Comparison of ENCODE assay signal across 11 cellular contexts in the genomic region with DNA sequence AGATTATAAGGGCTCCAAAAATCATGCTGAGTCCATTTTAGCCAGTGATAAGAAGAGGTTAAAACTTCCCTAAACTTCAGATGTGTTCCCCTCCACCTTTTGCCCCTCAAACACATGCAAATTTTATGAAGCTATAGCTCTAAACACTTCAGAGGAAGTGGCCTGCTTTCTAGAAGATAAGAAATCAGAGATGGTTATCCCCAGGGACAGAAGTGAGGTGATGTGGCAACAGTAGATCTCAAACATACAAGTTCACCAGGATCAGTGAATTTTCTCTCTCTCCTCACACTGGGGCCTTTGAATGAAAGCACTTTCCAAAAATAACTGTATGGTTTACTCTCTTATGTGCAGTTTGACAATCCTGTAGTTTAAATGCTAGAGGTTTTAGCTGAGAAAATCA.
DNase-seq lines count a peak whose midpoint lies in the region; ATAC-seq, FAIRE-seq and TF ChIP-seq lines count a peak whose summit lies in the region.
"Had no signal": no experiment of that assay in that cellular context is flagged by ENCODE, and none has a peak within 500 bp of the region (broad histone marks: within the 10 kb centered on the region; RNA-seq: fewer than 3 reads in every experiment).

No MANE protein-coding gene starts in this region.

- H3K9me3 ChIP-seq in OCI-LY3 (ENCODE audit: insufficient read depth, low read length) (peaks cover 4% of the 10 kb centered on the region; the same call in 1 of the 2 replicates), esophagus squamous epithelium (no peaks in the 10 kb centered on the region), spleen (no peaks in the 10 kb centered on the region)
- H3K9me3 ChIP-seq: ascending aorta had no signal

- peak; percentile 96 for FAIRE-seq in GM19239 (lab: Jason Lieb, UNC)

- no peak for TF ChIP-seq POLR2A in esophagus squamous epithelium (IDR thresholded peaks at IDR 0.05)
- no peak for TF ChIP-seq POLR2A in spleen (IDR thresholded peaks at IDR 0.05)

- peak; percentile 21 for DNase-seq in GM19239 (ENCODE audit: insufficient read length, low spot score)
- DNase-seq in esophagus squamous epithelium (lab: John Stamatoyannopoulos, UW): no peak
- DNase-seq in NCI-H226: no peak
- no peak for DNase-seq in spleen
- DNase-seq: activated CD4-positive, alpha-beta T cell treated with anti-CD3 and anti-CD28 coated beads for 48 hours; foreskin fibroblast had no signal

- TF ChIP-seq CTCF in 22Rv1 (IDR thresholded peaks at IDR 0.05): no peak
- TF ChIP-seq CTCF in OCI-LY3 (IDR thresholded peaks at IDR 0.05; ENCODE audit: low read depth, low read length): no peak
- TF ChIP-seq CTCF in esophagus squamous epithelium (IDR thresholded peaks at IDR 0.05): no peak
- no peak for TF ChIP-seq CTCF in spleen (IDR thresholded peaks at IDR 0.05 in 8 of 11, conservative IDR thresholded peaks at IDR 0.05 in 3 of 11)

- intact Hi-C loops in esophagus squamous epithelium (cut with DNase I) (no loop called here), spleen (cut with DNase I; ENCODE audit: low total_unique reads) (no loop called here)

- peak overlapping the region; percentile 79 for H3K4me2 ChIP-seq in OCI-LY3 (ENCODE audit: low read length)

- ATAC-seq in HG02943 (IDR thresholded peaks at IDR 0.05; ENCODE audit: low read depth, unreplicated experiment) (peak; percentile 58), GM18870 (IDR thresholded peaks at IDR 0.05; ENCODE audit: unreplicated experiment) (no peak)

- H3K27ac ChIP-seq in 22Rv1 (peak overlapping the region; percentile 31; the same call in 1 of the 2 replicates), OCI-LY3 (ENCODE audit: low read length) (peak overlapping the region; percentile 90), esophagus squamous epithelium (no peak overlapping the region), spleen (no peak overlapping the region)
- H3K27ac ChIP-seq: ascending aorta had no signal

- H2AFZ ChIP-seq in OCI-LY3 (ENCODE audit: low read depth, low read length): no peak overlapping the region

- H3K27me3 ChIP-seq in OCI-LY3 (ENCODE audit: low read depth, low read length) (no peaks in the 10 kb centered on the region), esophagus squamous epithelium (no peaks in the 10 kb centered on the region), spleen (replicated peaks in 1 of 7) (no peaks in the 10 kb centered on the region)
- H3K27me3 ChIP-seq: ascending aorta had no signal

- H3K9ac ChIP-seq in OCI-LY3 (ENCODE audit: low read length): peak overlapping the region; percentile 57

- H3K4me1 ChIP-seq in OCI-LY3 (ENCODE audit: low read length) (peaks cover 40% of the 10 kb centered on the region), esophagus squamous epithelium (no peaks in the 10 kb centered on the region), spleen (peaks cover 5 to 27% (median 16%) of the 10 kb centered on the region in 6 donors)
- H3K4me1 ChIP-seq: ascending aorta had no signal

- no peaks in the 10 kb centered on the region for H4K20me1 ChIP-seq in OCI-LY3 (ENCODE audit: insufficient read depth, low read length)

- no peaks in the 10 kb centered on the region for H3K79me2 ChIP-seq in OCI-LY3 (ENCODE audit: low read length)

- H3K4me3 ChIP-seq in OCI-LY3 (ENCODE audit: low read length) (peak overlapping the region; percentile 51), esophagus squamous epithelium (no peak overlapping the region), spleen (no peak overlapping the region)
- H3K4me3 ChIP-seq: ascending aorta had no signal

- H3K36me3 ChIP-seq in OCI-LY3 (replicated peaks; ENCODE audit: low read depth, low read length) (peaks cover 6% of the 10 kb centered on the region), esophagus squamous epithelium (no peaks in the 10 kb centered on the region), spleen (no peaks in the 10 kb centered on the region)
- H3K36me3 ChIP-seq: ascending aorta had no signal

Comparison
In these comparisons a context has a peak if more than half of its experiments do, and no peak if none do; other contexts are left out.
1. H3K27ac ChIP-seq: peak in 22Rv1 (single experiment) and OCI-LY3 (single experiment); none in esophagus squamous epithelium (0 of 4) and spleen (0 of 8).